ENCODE assay signal across 1 cellular context in genomic region chr2:226796012-226796839, GRCh38.
TF ChIP-seq lines count a peak whose summit lies in the region.

No MANE protein-coding gene starts in this region.

TF ChIP-seq in HepG2, 621 proteins besides CTCF, POLR2A, EP300 and RAD21 (continued from another document):
- peak; percentile 47; the same call in 1 of the 2 replicates for TF ChIP-seq MXD1 (CRISPR knock-in tag; IDR thresholded peaks at IDR 0.05)
- TF ChIP-seq ZFX (CRISPR knock-in tag; IDR thresholded peaks at IDR 0.05; ENCODE audit: low read depth): no peak
